Comparison of ENCODE assay signal across 10 cellular contexts in genomic region chr3:105473521-105474223, GRCh38.
DNase-seq lines count a peak whose midpoint lies in the region; ATAC-seq and TF ChIP-seq lines count a peak whose summit lies in the region.
"Had no signal": no experiment of that assay in that cellular context is flagged by ENCODE, and none has a peak within 500 bp of the region (broad histone marks: within the 10 kb centered on the region; RNA-seq: fewer than 3 reads in every experiment).

No MANE protein-coding gene starts in this region.

- CTCF ChIA-PET in IMR-90 (lab: Yijun Ruan, JAX): interaction anchor here (0.6 to 1.0 kb wide), 4 partner anchors 9 to 531 kb away, joined by 3 read pairs; no protein-coding TSS in a partner anchor
- CTCF ChIA-PET in activated CD4-positive, alpha-beta T cell treated with anti-CD3 and anti-CD28 coated beads, Interleukin-2, amount 10 ng/mL, durations not matched to agents 7 days and 5 days (lab: Charles Lee): no interaction called here

- no peaks in the 10 kb centered on the region for H3K9me3 ChIP-seq in IMR-90 (ENCODE audit: control insufficient read depth, insufficient read depth, low read length)
- H3K9me3 ChIP-seq in sigmoid colon: no peaks in the 10 kb centered on the region

- intact Hi-C loops in IMR-90 (cut with micrococcal nuclease) (loop anchor here (1.0 to 5.0 kb wide), 2 partner anchors 39 to 104 kb away; no protein-coding TSS in a partner anchor), sigmoid colon (cut with DNase I) (no loop called here)

- BruUV-seq in IMR-90 (replicated peaks; lab: Mats Ljungman, UMichigan): no TSS peak

- no peaks in the 10 kb centered on the region for H3K9me1 ChIP-seq in IMR-90 (ENCODE audit: insufficient read depth, low read length)

- no peak overlapping the region for H3K56ac ChIP-seq in IMR-90 (ENCODE audit: extremely low read depth, insufficient read depth, low read length)

- no peak overlapping the region for H4K5ac ChIP-seq in IMR-90 (ENCODE audit: low read depth, low read length)

- H2AFZ ChIP-seq in IMR-90 (replicated peaks; ENCODE audit: low read length, poor library complexity): no peak overlapping the region

- H3K9me3 Mint-ChIP-seq in activated CD4-positive, alpha-beta T cell treated with anti-CD3 and anti-CD28 coated beads, Interleukin-2, amount 10 ng/mL, durations not matched to agents 7 days and 5 days: peaks cover 7% of the 10 kb centered on the region

- no peak overlapping the region for H2BK15ac ChIP-seq in IMR-90 (ENCODE audit: low read depth, low read length)

- H3K36me3 ChIP-seq in IMR-90 (ENCODE audit: control insufficient read depth, insufficient read depth, low read length): no peaks in the 10 kb centered on the region
- no peaks in the 10 kb centered on the region for H3K36me3 ChIP-seq in sigmoid colon

- H3K18ac ChIP-seq in IMR-90 (ENCODE audit: low read depth, low read length): peak overlapping the region; percentile 41; the same call in 1 of the 2 replicates

- POLR2A ChIA-PET in IMR-90 (lab: Charles Lee; ENCODE audit: unreplicated experiment): no interaction called here
- POLR2A ChIA-PET in activated CD4-positive, alpha-beta T cell treated with anti-CD3 and anti-CD28 coated beads, Interleukin-2, amount 10 ng/mL, durations not matched to agents 7 days and 5 days (lab: Charles Lee): no interaction called here

- TF ChIP-seq EP300 in sigmoid colon (IDR thresholded peaks at IDR 0.05): no peak

- H3K4me2 ChIP-seq in IMR-90 (ENCODE audit: low read depth, low read length): peak overlapping the region; percentile 75

- H2AK5ac ChIP-seq in IMR-90 (ENCODE audit: low read depth, low read length): no peak overlapping the region

- peaks cover 20 to 49% of the 10 kb centered on the region in 2 experiments for H3K79me1 ChIP-seq in IMR-90 (ENCODE audit: low read depth in 1 of 2, low read length in 2 of 2)

- H3K27ac ChIP-seq in IMR-90 (ENCODE audit: insufficient read depth, low read length) (no peak overlapping the region), foreskin keratinocyte (no peak overlapping the region), sigmoid colon (no peak overlapping the region)

- no peak overlapping the region for H3K27ac Mint-ChIP-seq in activated CD4-positive, alpha-beta T cell treated with anti-CD3 and anti-CD28 coated beads, Interleukin-2, amount 10 ng/mL, durations not matched to agents 7 days and 5 days

- no peak overlapping the region for H2BK20ac ChIP-seq in IMR-90 (ENCODE audit: low read depth, low read length)

- TF ChIP-seq POLR2A in IMR-90 (IDR thresholded peaks at IDR 0.05; ENCODE audit: low read depth, low read length): no peak
- no peak for TF ChIP-seq POLR2A in sigmoid colon (IDR thresholded peaks at IDR 0.05)

- H3K4me1 ChIP-seq in IMR-90 (ENCODE audit: control insufficient read depth, insufficient read depth, low read length): peaks cover 2% of the 10 kb centered on the region
- H3K4me1 ChIP-seq in foreskin keratinocyte: no peaks in the 10 kb centered on the region
- peaks cover 0 to 10% (median 0%) of the 10 kb centered on the region in 4 donors for H3K4me1 ChIP-seq in sigmoid colon

- H3K14ac ChIP-seq in IMR-90 (replicated peaks; ENCODE audit: low read depth, low read length): no peak overlapping the region; the same call in 1 of the 2 replicates

- H2BK120ac ChIP-seq in IMR-90 (ENCODE audit: low read depth, low read length): no peak overlapping the region

- no peak overlapping the region for H3K4ac ChIP-seq in IMR-90 (ENCODE audit: low read depth, low read length)

- H3K4me1 Mint-ChIP-seq in activated CD4-positive, alpha-beta T cell treated with anti-CD3 and anti-CD28 coated beads, Interleukin-2, amount 10 ng/mL, durations not matched to agents 7 days and 5 days: no peaks in the 10 kb centered on the region

- H3K4me3 Mint-ChIP-seq in activated CD4-positive, alpha-beta T cell treated with anti-CD3 and anti-CD28 coated beads, Interleukin-2, amount 10 ng/mL, durations not matched to agents 7 days and 5 days: no peak overlapping the region

- DNase-seq in AG10803 (ENCODE audit: low read depth): peak; percentile 97
- DNase-seq in IMR-90: peak; percentile 86
- DNase-seq in foreskin keratinocyte: peak; percentile 71 to 86
- DNase-seq in activated CD4-positive, alpha-beta T cell treated with anti-CD3 and anti-CD28 coated beads, Interleukin-2, amount 10 ng/mL, durations not matched to agents 7 days and 5 days: no peak
- DNase-seq in sigmoid colon: no peak
- DNase-seq in NCI-H510A (lab: John Stamatoyannopoulos, UW): no peak
- no peak for DNase-seq in activated effector memory CD4-positive, alpha-beta T cell treated with anti-CD3 and anti-CD28 coated beads, Interleukin-2, amount 50 U/mL, for 16 hours
- DNase-seq: naive B cell, NCI-H1694 treated with DMSO at 0.1 percent for 48 hours had no signal

- H2AK9ac ChIP-seq in IMR-90 (replicated peaks; ENCODE audit: low read depth, low read length, poor library complexity): no peak overlapping the region

- no peak overlapping the region for H3K4me3 ChIP-seq in AG10803 (ENCODE audit: low read length)
- no peak overlapping the region for H3K4me3 ChIP-seq in IMR-90 (ENCODE audit: insufficient read depth, low read depth, low read length)
- no peak overlapping the region for H3K4me3 ChIP-seq in sigmoid colon

- no peak overlapping the region for H3K9ac ChIP-seq in IMR-90 (ENCODE audit: low read depth, low read length)

- peaks cover 3% of the 10 kb centered on the region; the same call in 1 of the 2 replicates for H4K20me1 ChIP-seq in IMR-90 (ENCODE audit: insufficient read depth, low read length)

- H3K27me3 ChIP-seq in IMR-90 (ENCODE audit: control insufficient read depth, insufficient read depth, low read length): no peaks in the 10 kb centered on the region
- H3K27me3 ChIP-seq in foreskin keratinocyte: no peaks in the 10 kb centered on the region
- H3K27me3 ChIP-seq in sigmoid colon: no peaks in the 10 kb centered on the region

- no peak overlapping the region for H3K23ac ChIP-seq in IMR-90 (ENCODE audit: low read depth, low read length)

- no peaks in the 10 kb centered on the region for H3K36me3 Mint-ChIP-seq in activated CD4-positive, alpha-beta T cell treated with anti-CD3 and anti-CD28 coated beads, Interleukin-2, amount 10 ng/mL, durations not matched to agents 7 days and 5 days (ENCODE audit: low read depth)

- no peak for TF ChIP-seq CTCF in AG10803 (conservative IDR thresholded peaks at IDR 0.05; ENCODE audit: low read length)
- no peak for TF ChIP-seq CTCF in IMR-90 (conservative IDR thresholded peaks at IDR 0.05; ENCODE audit: low read depth, low read length)
- TF ChIP-seq CTCF in foreskin keratinocyte (conservative IDR thresholded peaks at IDR 0.05): no peak
- no peak for TF ChIP-seq CTCF in sigmoid colon (IDR thresholded peaks at IDR 0.05)

- no peak for TF ChIP-seq RAD21 in IMR-90 (IDR thresholded peaks at IDR 0.05; ENCODE audit: low read length)

- in situ Hi-C loops in IMR-90 (cut with MboI; ENCODE audit: low sequenced_read_pairs): no loop called here

- dilution Hi-C loops in IMR-90 (cut with HindIII; ENCODE audit: low sequenced_read_pairs, unreplicated experiment): no loop called here

- peak overlapping the region in 1 of 2 experiments; percentile 1; a peak in 1 of 4 replicates for H4K8ac ChIP-seq in IMR-90 (ENCODE audit: low read depth in 2 of 2, low read length in 2 of 2)

- ATAC-seq in GM21423 (IDR thresholded peaks at IDR 0.05; ENCODE audit: unreplicated experiment): peak; percentile 78
- ATAC-seq in IMR-90 (ENCODE audit: low read depth): peak; percentile 98
- peak; percentile 99 for ATAC-seq in foreskin keratinocyte

- no peak overlapping the region for H4K91ac ChIP-seq in IMR-90 (ENCODE audit: insufficient read depth, low read depth, low read length)

- H3K27me3 Mint-ChIP-seq in activated CD4-positive, alpha-beta T cell treated with anti-CD3 and anti-CD28 coated beads, Interleukin-2, amount 10 ng/mL, durations not matched to agents 7 days and 5 days: peaks cover 9% of the 10 kb centered on the region
- H3K27me3 Mint-ChIP-seq: naive B cell had no signal

- peak overlapping the region; percentile 78 for H2BK5ac ChIP-seq in IMR-90 (ENCODE audit: low read depth, low read length, poor library complexity, severe bottlenecking)

TF ChIP-seq in IMR-90, 13 proteins besides CTCF, POLR2A, EP300 and RAD21:
- TF ChIP-seq CEBPB (IDR thresholded peaks at IDR 0.05; ENCODE audit: low read depth, low read length) (peak; percentile 10; the same call in 1 of the 2 replicates), ELK1 (IDR thresholded peaks at IDR 0.05; ENCODE audit: borderline replicate concordance, low read depth, low read length) (no peak), BHLHE40 (IDR thresholded peaks at IDR 0.05; ENCODE audit: low read depth, low read length) (no peak), MAFK (IDR thresholded peaks at IDR 0.05; ENCODE audit: low read depth, low read length) (no peak), FOS (IDR thresholded peaks at IDR 0.05; ENCODE audit: low read depth, low read length) (0 out of 2 replicates have a peak, but pooled peaks have one; percentile 8), USF2 (IDR thresholded peaks at IDR 0.05; ENCODE audit: low read depth, low read length) (no peak)
TF ChIP-seq in IMR-90: peak in this region for 2.

Comparison
In these comparisons a context has a peak if more than half of its experiments do, and no peak if none do; other contexts are left out.
1. DNase-seq: peak in AG10803 (single experiment), IMR-90 (single experiment) and foreskin keratinocyte (2 of 2); none in activated CD4-positive, alpha-beta T cell treated with anti-CD3 and anti-CD28 coated beads, Interleukin-2, amount 10 ng/mL, durations not matched to agents 7 days and 5 days (single experiment), sigmoid colon (single experiment), NCI-H510A (single experiment) and activated effector memory CD4-positive, alpha-beta T cell treated with anti-CD3 and anti-CD28 coated beads, Interleukin-2, amount 50 U/mL, for 16 hours (single experiment).
2. Peak in every context shown above with its lines, with median percentiles within 50 percentile points of each other: ATAC-seq.